In the genomic region with DNA sequence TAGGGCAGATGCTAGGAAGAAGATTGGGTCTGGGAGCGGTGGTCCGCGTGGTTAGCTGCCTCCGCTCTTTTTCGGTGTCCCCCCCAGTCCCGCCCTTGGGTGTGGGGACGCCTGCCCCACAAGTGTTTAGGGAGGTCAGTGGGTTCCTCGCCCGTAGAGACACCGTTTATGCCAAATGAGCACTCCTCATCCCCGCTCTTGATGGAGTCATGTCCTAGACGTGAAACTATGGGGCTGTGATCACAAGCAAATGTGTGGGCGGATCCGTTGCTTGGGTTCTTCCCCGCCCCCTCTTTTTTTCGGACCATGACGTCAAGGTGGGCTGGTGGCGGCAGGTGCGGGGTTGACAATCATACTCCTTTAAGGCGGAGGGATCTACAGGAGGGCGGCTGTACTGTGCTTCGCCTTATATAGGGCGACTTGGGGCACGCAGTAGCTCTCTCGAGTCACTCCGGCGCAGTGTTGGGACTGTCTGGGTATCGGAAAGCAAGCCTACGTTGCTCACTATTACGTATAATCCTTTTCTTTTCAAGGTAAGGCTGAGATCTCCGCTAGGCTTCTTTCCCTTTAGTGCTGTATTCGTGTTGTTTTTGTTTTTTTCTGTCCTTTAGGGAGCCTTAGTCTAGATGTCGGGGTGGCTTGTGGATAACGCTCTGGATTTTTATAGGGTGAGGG, we compare ENCODE assay signal across 8 cellular contexts. TPM values are rescaled to one million over a fixed set of nuclear protein-coding genes. Genes with fewer than 3 reads are reported as not detected.
A peak's percentile ranks its signal among the peaks of the same experiment; 100 is the strongest.
DNase-seq lines count a peak whose midpoint lies in the region; ATAC-seq, FAIRE-seq and TF ChIP-seq lines count a peak whose summit lies in the region.

A gene (plus strand): TSS at position 439 of the 675 bp plus-strand sequence. CDS start 1,529 bp downstream, outside the sequence.

- H3K9me3 Mint-ChIP-seq in T-helper 1 cell treated with Interleukin-12 subunit alpha and Interleukin-12 subunit beta and Interleukin-4 antibody, amounts not matched to agents 30 μg/mL and 1 μg/mL, for 36 hours = no peaks in the 10 kb centered on the region

- ATAC-seq in GM18502 (IDR thresholded peaks at IDR 0.05; ENCODE audit: poor library complexity, unreplicated experiment) (peak; percentile 66), HG02938 (IDR thresholded peaks at IDR 0.05; ENCODE audit: unreplicated experiment) (peak; percentile 56)

- no peaks in the 10 kb centered on the region for H3K27me3 Mint-ChIP-seq in T-helper 1 cell treated with Interleukin-12 subunit alpha and Interleukin-12 subunit beta and Interleukin-4 antibody, amounts not matched to agents 30 μg/mL and 1 μg/mL, for 36 hours (ENCODE audit: low read depth)

- H3K9me3 ChIP-seq in right atrium auricular region = no peaks in the 10 kb centered on the region

- peaks cover 0 to 36% of the 10 kb centered on the region in 2 donors for H3K4me1 ChIP-seq in right atrium auricular region

- H3K27me3 ChIP-seq in right atrium auricular region = no peaks in the 10 kb centered on the region

- peaks cover 28% of the 10 kb centered on the region for H3K4me1 Mint-ChIP-seq in T-helper 1 cell treated with Interleukin-12 subunit alpha and Interleukin-12 subunit beta and Interleukin-4 antibody, amounts not matched to agents 30 μg/mL and 1 μg/mL, for 36 hours (ENCODE audit: low read depth)

- H3K36me3 ChIP-seq in right atrium auricular region = peaks cover 34% of the 10 kb centered on the region

- H3K27ac Mint-ChIP-seq in T-helper 1 cell treated with Interleukin-12 subunit alpha and Interleukin-12 subunit beta and Interleukin-4 antibody, amounts not matched to agents 30 μg/mL and 1 μg/mL, for 36 hours = peak within 1 kb of the TSS; percentile 98

- H3K4me3 ChIP-seq in right atrium auricular region = peak within 1 kb of the TSS; percentile 92 to 95

- peak; percentile 89 for DNase-seq in NCI-H1694 treated with DMSO at 0.1 percent for 48 hours (lab: John Stamatoyannopoulos, UW)
- DNase-seq in right atrium auricular region (ENCODE audit: low spot score) = peak; percentile 98
- peak; percentile 95 for DNase-seq in pulmonary artery endothelial cell (ENCODE audit: low read depth, low spot score)
- peak; percentile 93 for DNase-seq in urothelium cell line (ENCODE audit: low spot score)

- peak within 1 kb of the TSS; percentile 100 for H3K27ac ChIP-seq in angular gyrus (ENCODE audit: low read depth, low read length)
- peak within 1 kb of the TSS; percentile 100 for H3K27ac ChIP-seq in right atrium auricular region

- TF ChIP-seq CTCF in right atrium auricular region (IDR thresholded peaks at IDR 0.05) = no peak

- FAIRE-seq in urothelium cell line (lab: Jason Lieb, UNC) = no peak

- peaks cover 44% of the 10 kb centered on the region for H3K36me3 Mint-ChIP-seq in T-helper 1 cell treated with Interleukin-12 subunit alpha and Interleukin-12 subunit beta and Interleukin-4 antibody, amounts not matched to agents 30 μg/mL and 1 μg/mL, for 36 hours (ENCODE audit: low read depth)

- peak within 1 kb of the TSS; percentile 96 for H3K4me3 Mint-ChIP-seq in T-helper 1 cell treated with Interleukin-12 subunit alpha and Interleukin-12 subunit beta and Interleukin-4 antibody, amounts not matched to agents 30 μg/mL and 1 μg/mL, for 36 hours

RNA-seq across cellular contexts. Expression of the gene that starts here (rescaled TPM):
- total RNA-seq in right atrium auricular region = 100 to 1,000 TPM; 716 to 772 TPM
- total RNA-seq in pulmonary artery endothelial cell = 779 and 1,245 TPM in 2 replicates

Comparison
In these comparisons a context has a peak if more than half of its experiments do, and no peak if none do; other contexts are left out.
1. Peak in every context shown above with its lines: DNase-seq, ATAC-seq, H3K4me3 ChIP-seq and H3K27ac ChIP-seq.